In the genomic region with DNA sequence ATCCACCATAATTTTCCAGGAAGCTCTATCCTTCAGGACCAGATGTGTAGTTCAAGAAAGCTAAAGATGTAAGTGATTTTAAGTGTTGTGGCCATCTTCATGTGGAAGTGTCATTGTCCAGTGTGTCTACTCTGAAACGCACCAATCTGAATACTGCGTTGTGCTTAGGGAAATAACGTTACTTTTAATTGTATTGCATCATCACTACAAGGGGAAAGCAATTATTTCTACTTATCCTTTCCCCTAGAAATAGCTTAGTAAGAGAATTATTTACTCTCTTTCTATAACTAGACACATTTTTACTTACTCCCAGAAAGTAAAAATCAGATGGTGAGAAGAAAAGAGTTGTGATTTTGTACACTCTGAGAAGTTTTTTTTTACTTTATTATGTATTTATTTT, we compare ENCODE assay signal across 10 cellular contexts.
"Had no signal": no experiment of that assay in that cellular context is flagged by ENCODE, and none has a peak within 500 bp of the region (broad histone marks: within the 10 kb centered on the region; RNA-seq: fewer than 3 reads in every experiment).

No MANE protein-coding gene starts in this region.

- H3K4me3 ChIP-seq: GM23248, GM23338, HAP-1 had no signal

- H3K36me3 ChIP-seq: HAP-1 had no signal

- H3K9ac ChIP-seq: GM23248 had no signal

- H2AFZ ChIP-seq: GM23248, GM23338 had no signal

- H3K27ac ChIP-seq: GM23248 had no signal

- ATAC-seq: GM23338, HCT116 had no signal

- H3K4me2 ChIP-seq: GM23338 had no signal

- DNase-seq: GM23248, GOT3, H7, H9, HCEC 1CT, HFFc6 had no signal

- H3K4me1 ChIP-seq: HAP-1 had no signal

- H3K9me3 ChIP-seq: HAP-1 had no signal

- FAIRE-seq: H54 had no signal
